12 cellular contexts compared by ENCODE assay signal in the genomic region with DNA sequence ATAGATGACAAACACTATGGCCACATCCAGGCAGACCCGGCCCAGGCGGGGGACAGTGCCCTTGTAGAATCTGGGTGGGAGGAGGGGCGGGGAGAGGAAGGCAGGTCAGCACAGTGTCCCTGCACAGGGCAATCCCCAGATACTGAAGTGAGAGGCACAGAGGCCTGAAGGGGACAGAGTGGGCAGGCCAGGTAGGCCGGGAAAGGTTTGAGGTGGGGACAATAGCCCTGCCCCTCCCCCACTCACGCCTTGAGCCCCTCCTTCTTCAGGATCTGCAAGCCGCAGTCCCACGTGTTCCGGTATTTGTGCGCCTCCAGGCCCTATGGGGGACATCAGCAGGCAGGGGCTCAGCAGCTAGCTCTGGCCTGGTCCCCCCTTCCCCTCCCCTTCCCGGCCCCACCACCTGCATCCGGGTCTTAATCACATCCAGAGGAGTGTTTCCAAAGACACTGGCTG. TPM values are rescaled to one million over a fixed set of nuclear protein-coding genes. Genes with fewer than 3 reads are reported as not detected.
A peak's percentile ranks its signal among the peaks of the same experiment; 100 is the strongest.
DNase-seq lines count a peak whose midpoint lies in the region; ATAC-seq and TF ChIP-seq lines count a peak whose summit lies in the region.
"Had no signal": no experiment of that assay in that cellular context is flagged by ENCODE, and none has a peak within 500 bp of the region (broad histone marks: within the 10 kb centered on the region; RNA-seq: fewer than 3 reads in every experiment).

No MANE protein-coding gene starts in this region.

- H3K9me3 ChIP-seq in left ventricle myocardium inferior (replicated peaks) (no peaks in the 10 kb centered on the region), right atrium auricular region (no peaks in the 10 kb centered on the region), RWPE2 (ENCODE audit: severe bottlenecking) (no peaks in the 10 kb centered on the region)

- no peaks in the 10 kb centered on the region for H3K27me3 Mint-ChIP-seq in stimulated activated naive B cell treated with anti-CD40 and anti-IgM and Interleukin-4, amounts not matched to agents 10 μg/mL and 1 μg/mL and 100 μg/mL, for 72 hours

- peak overlapping the region; percentile 67 for H3K27ac Mint-ChIP-seq in stimulated activated naive B cell treated with anti-CD40 and anti-IgM and Interleukin-4, amounts not matched to agents 10 μg/mL and 1 μg/mL and 100 μg/mL, for 72 hours

- DNase-seq in left ventricle myocardium inferior (no peak), right atrium auricular region (ENCODE audit: low spot score) (no peak), RWPE2 (ENCODE audit: low spot score) (no peak), erythroblast (lab: John Stamatoyannopoulos, UW) (no peak), NCI-H2107 treated with DMSO at 0.1 percent for 48 hours (lab: John Stamatoyannopoulos, UW; ENCODE audit: unreplicated experiment) (no peak)
- DNase-seq in stimulated activated naive B cell treated with anti-CD40 and anti-IgM and Interleukin-4, amounts not matched to agents 10 μg/mL and 1 μg/mL and 100 μg/mL, for 72 hours, result no peak
- DNase-seq in activated CD4-positive, CD25-positive, alpha-beta regulatory T cell treated with anti-CD3 and anti-CD28 coated beads, Interleukin-2, amount 50 U/mL, for 72 hours, result no peak
- DNase-seq: aorta, NCI-H226, SHP77 had no signal

- no peaks in the 10 kb centered on the region for H3K36me3 ChIP-seq in left ventricle myocardium inferior
- H3K36me3 ChIP-seq in right atrium auricular region, result no peaks in the 10 kb centered on the region
- H3K36me3 ChIP-seq in RWPE2 (ENCODE audit: low read depth), result peaks cover 21% of the 10 kb centered on the region

- TF ChIP-seq CTCF in left ventricle myocardium inferior (IDR thresholded peaks at IDR 0.05; ENCODE audit: borderline replicate concordance), result no peak
- TF ChIP-seq CTCF in right atrium auricular region (IDR thresholded peaks at IDR 0.05), result no peak
- TF ChIP-seq CTCF in RWPE2 (IDR thresholded peaks at IDR 0.05; ENCODE audit: poor library complexity, severe bottlenecking), result no peak

- H3K4me1 Mint-ChIP-seq in stimulated activated naive B cell treated with anti-CD40 and anti-IgM and Interleukin-4, amounts not matched to agents 10 μg/mL and 1 μg/mL and 100 μg/mL, for 72 hours, result peaks cover 37 to 72% of the 10 kb centered on the region in 2 donors

- peaks cover 80% of the 10 kb centered on the region for H3K4me1 ChIP-seq in left ventricle myocardium inferior
- peaks cover 0 to 70% of the 10 kb centered on the region in 2 donors for H3K4me1 ChIP-seq in right atrium auricular region
- H3K4me1 ChIP-seq in RWPE2 (ENCODE audit: insufficient read depth, poor library complexity, severe bottlenecking), result peaks cover 18% of the 10 kb centered on the region

- TF ChIP-seq POLR2A in erythroblast (IDR thresholded peaks at IDR 0.05; ENCODE audit: low read length), result peak; percentile 5

- H3K36me3 Mint-ChIP-seq in stimulated activated naive B cell treated with anti-CD40 and anti-IgM and Interleukin-4, amounts not matched to agents 10 μg/mL and 1 μg/mL and 100 μg/mL, for 72 hours, result peaks cover 6 to 16% of the 10 kb centered on the region in 2 donors

- intact Hi-C loops in left ventricle myocardium inferior (cut with micrococcal nuclease), result no loop called here

- H3K27me3 ChIP-seq in left ventricle myocardium inferior (ENCODE audit: low read depth) (no peaks in the 10 kb centered on the region), right atrium auricular region (no peaks in the 10 kb centered on the region), RWPE2 (ENCODE audit: insufficient read depth, poor library complexity, severe bottlenecking) (no peaks in the 10 kb centered on the region)

- ATAC-seq in RWPE2 (ENCODE audit: low read depth) (no peak), GM19467 (IDR thresholded peaks at IDR 0.05; ENCODE audit: unreplicated experiment) (no peak)
- no peak for ATAC-seq in stimulated activated naive B cell treated with anti-CD40 and anti-IgM and Interleukin-4, amounts not matched to agents 10 μg/mL and 1 μg/mL and 100 μg/mL, for 72 hours (replicated peaks)

- no peaks in the 10 kb centered on the region for H3K9me3 Mint-ChIP-seq in stimulated activated naive B cell treated with anti-CD40 and anti-IgM and Interleukin-4, amounts not matched to agents 10 μg/mL and 1 μg/mL and 100 μg/mL, for 72 hours

- H3K4me3 ChIP-seq in left ventricle myocardium inferior, result no peak overlapping the region
- H3K4me3 ChIP-seq in right atrium auricular region, result no peak overlapping the region
- no peak overlapping the region for H3K4me3 ChIP-seq in RWPE2 (ENCODE audit: severe bottlenecking)

- peak overlapping the region; percentile 75 for H3K27ac ChIP-seq in left ventricle myocardium inferior (replicated peaks)
- H3K27ac ChIP-seq in right atrium auricular region, result no peak overlapping the region
- peak overlapping the region; percentile 73 for H3K27ac ChIP-seq in RWPE2 (ENCODE audit: poor library complexity, severe bottlenecking)

- peak overlapping the region; percentile 29 to 85 for H3K4me3 Mint-ChIP-seq in stimulated activated naive B cell treated with anti-CD40 and anti-IgM and Interleukin-4, amounts not matched to agents 10 μg/mL and 1 μg/mL and 100 μg/mL, for 72 hours

RNA-seq across cellular contexts. Expression of a gene that starts 2.3 kb away (rescaled TPM):
- total RNA-seq in left ventricle myocardium inferior (20.9 TPM), right atrium auricular region (10 to 100 TPM; 12.7 to 27.6 TPM)

RNA-seq across cellular contexts. Expression of a gene that starts 26.1 kb away (rescaled TPM):
- not detected for total RNA-seq in left ventricle myocardium inferior
- total RNA-seq in right atrium auricular region, result not detected
- total RNA-seq: aorta, endothelial cell of umbilical vein had no signal

RNA-seq across cellular contexts. Expression of a gene that starts 31.8 kb away (rescaled TPM):
- total RNA-seq in left ventricle myocardium inferior, result 9.5 TPM
- 10 to 100 TPM in 1 of 2 donors, 1 to 10 TPM in 1; 8.5 to 12.0 TPM for total RNA-seq in right atrium auricular region

RNA-seq across cellular contexts. Expression of a gene that starts 45.1 kb away (rescaled TPM):
- not detected for total RNA-seq in left ventricle myocardium inferior
- total RNA-seq in right atrium auricular region, result not detected
- total RNA-seq: aorta, endothelial cell of umbilical vein had no signal

RNA-seq across cellular contexts. Expression of a gene that starts 54.0 kb away (rescaled TPM):
- total RNA-seq in left ventricle myocardium inferior (33.0 TPM), right atrium auricular region (10 to 100 TPM; 32.8 to 48.1 TPM)

Comparison
In these comparisons a context has a peak if more than half of its experiments do, and no peak if none do; other contexts are left out.
1. H3K27ac ChIP-seq: peak in left ventricle myocardium inferior (single experiment) and RWPE2 (single experiment); none in right atrium auricular region (0 of 2).